Comparison of ENCODE assay signal across 17 cellular contexts in the genomic region with DNA sequence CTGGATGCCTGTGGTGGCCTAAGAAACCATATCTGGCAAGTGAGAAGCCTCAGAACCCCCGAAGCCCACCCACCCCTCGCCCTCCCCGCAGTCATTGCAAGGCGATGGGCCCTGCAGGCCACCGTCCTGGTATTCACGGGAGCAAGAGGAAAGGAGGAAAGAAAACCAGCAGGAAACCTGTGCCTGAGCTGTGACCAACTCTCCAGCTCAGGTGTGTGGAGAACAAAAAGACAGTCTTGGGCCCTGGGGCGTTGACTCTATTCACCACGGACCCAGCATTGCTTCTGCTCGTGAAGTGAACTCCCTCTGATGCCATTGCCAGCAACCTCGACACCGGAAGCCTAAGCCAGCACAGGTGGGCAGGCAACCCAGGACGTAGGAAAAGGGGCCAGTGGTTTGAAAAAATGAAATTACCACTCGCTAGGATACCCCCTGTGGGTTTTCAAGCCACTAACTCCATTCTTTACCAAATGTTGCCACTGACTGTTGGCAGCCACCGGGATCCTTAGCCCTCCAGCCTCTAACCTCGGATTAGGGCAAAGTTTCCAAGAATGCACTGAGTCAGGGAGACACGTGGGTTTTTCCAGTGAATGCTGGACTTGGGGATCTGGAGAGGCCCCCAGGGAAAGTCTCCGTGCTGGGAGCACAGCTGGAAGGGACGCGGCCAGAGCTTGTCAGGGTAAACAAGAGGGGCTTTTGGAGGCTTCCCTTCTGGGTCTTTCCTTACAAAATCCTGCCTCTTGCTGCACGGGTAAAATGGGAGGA. TPM values are rescaled to one million over a fixed set of nuclear protein-coding genes. Genes with fewer than 3 reads are reported as not detected.
DNase-seq lines count a peak whose midpoint lies in the region; ATAC-seq lines count a peak whose summit lies in the region.
"Had no signal": no experiment of that assay in that cellular context is flagged by ENCODE, and none has a peak within 500 bp of the region (broad histone marks: within the 10 kb centered on the region; RNA-seq: fewer than 3 reads in every experiment).

No MANE protein-coding gene starts in this region.

- H3K4ac ChIP-seq in mesenchymal stem cell (ENCODE audit: low read depth in 1 of 2, low read length in 2 of 2) = no peak overlapping the region

- no peak overlapping the region for H2AK5ac ChIP-seq in mesenchymal stem cell (ENCODE audit: low read length, severe bottlenecking)

- no peak overlapping the region for H2BK5ac ChIP-seq in mesenchymal stem cell (ENCODE audit: low read depth, low read length, poor library complexity, severe bottlenecking)

- H3K79me1 ChIP-seq in mesenchymal stem cell (replicated peaks; ENCODE audit: low read length, poor library complexity, severe bottlenecking) = no peaks in the 10 kb centered on the region

- H3K9ac ChIP-seq in mesenchymal stem cell (ENCODE audit: low read length) = no peak overlapping the region

- H3K27ac ChIP-seq in cingulate gyrus (ENCODE audit: low read depth, low read length) (peak overlapping the region; percentile 95), mesenchymal stem cell (ENCODE audit: low read length, poor library complexity, severe bottlenecking) (no peak overlapping the region), temporal lobe (ENCODE audit: low read depth, low read length) (peak overlapping the region; percentile 100)

- no peak overlapping the region for H3K18ac ChIP-seq in mesenchymal stem cell (ENCODE audit: low read depth in 1 of 2, low read length in 2 of 2)

- H4K8ac ChIP-seq in mesenchymal stem cell (ENCODE audit: low read length) = no peak overlapping the region

- DNase-seq in Jurkat, Clone E6-1 (ENCODE audit: low read depth, low spot score) = peak; percentile 64
- peak; percentile 43 for DNase-seq in mesenchymal stem cell
- DNase-seq in NCI-H1048 (lab: John Stamatoyannopoulos, UW) = no peak
- DNase-seq in activated T-cell treated with anti-CD3 and anti-CD28 coated beads for 4 hours = no peak
- DNase-seq: activated CD4-positive, alpha-beta memory T cell treated with anti-CD3 and anti-CD28 coated beads, Interleukin-2, amount 10 ng/mL, durations not matched to agents 7 days and 5 days; activated T-cell treated with anti-CD3 and anti-CD28 coated beads, Interleukin-2, amount 50 U/mL, for 4 hours; left cardiac atrium; NCI-H1105 treated with DMSO at 0.1 percent for 48 hours; NK-92 treated with Interleukin-12 subunit alpha and Interleukin-12 subunit beta, amount 100 ng/mL, for 24 hours; stimulated activated CD4-positive, alpha-beta T cell treated with anti-CD3 and anti-CD28 coated beads, Interleukin-4, amount 100 ng/mL, for 1 hour had no signal

- no peak overlapping the region for H2AFZ ChIP-seq in mesenchymal stem cell (ENCODE audit: low read depth, low read length)

- H3K36me3 ChIP-seq in mesenchymal stem cell (ENCODE audit: control insufficient read depth in 1 of 2, insufficient read depth in 2 of 2, low read depth in 1 of 2, low read length in 2 of 2) = no peaks in the 10 kb centered on the region

- H3K14ac ChIP-seq in mesenchymal stem cell (ENCODE audit: low read length in 2 of 2) = no peak overlapping the region

- peak overlapping the region; percentile 17 for H3K4me2 ChIP-seq in mesenchymal stem cell (ENCODE audit: low read length, poor library complexity, severe bottlenecking)

- H3K4me3 ChIP-seq in Jurkat, Clone E6-1 (ENCODE audit: low read length) = no peak overlapping the region; the same call in 1 of the 2 replicates
- peak overlapping the region in 1 of 2 experiments; percentile 11 for H3K4me3 ChIP-seq in mesenchymal stem cell (ENCODE audit: insufficient read depth in 1 of 2, low read depth in 1 of 2, low read length in 2 of 2)
- H3K4me3 ChIP-seq: GM12878, mucosa of descending colon had no signal

- ATAC-seq in GM18870 (IDR thresholded peaks at IDR 0.05; ENCODE audit: unreplicated experiment) = no peak
- ATAC-seq: activated naive CD4-positive, alpha-beta T cell treated with anti-CD3 and anti-CD28 coated beads, Interleukin-2, amount 50 U/mL, for 72 hours; activated T-cell treated with anti-CD3 and anti-CD28 coated beads, Interleukin-2, amount 50 U/mL, for 4 hours; GM12878; left cardiac atrium; mucosa of descending colon had no signal

- peaks cover 8% of the 10 kb centered on the region for H3K4me1 ChIP-seq in mesenchymal stem cell (ENCODE audit: control insufficient read depth, insufficient read depth, low read depth, low read length)

- no peak overlapping the region for H2BK12ac ChIP-seq in mesenchymal stem cell (ENCODE audit: low read length in 2 of 2)

- H3K27me3 ChIP-seq in mesenchymal stem cell (ENCODE audit: control insufficient read depth in 1 of 2, insufficient read depth in 1 of 2, low read length in 2 of 2) = peaks cover 0 to 24% of the 10 kb centered on the region in 2 experiments

- H2BK15ac ChIP-seq in mesenchymal stem cell (ENCODE audit: low read depth, poor library complexity, severe bottlenecking) = no peak overlapping the region

- WGBS in mesenchymal stem cell = 55% methylated on average over 20 of the region's 20 CpGs

- H4K91ac ChIP-seq in mesenchymal stem cell (ENCODE audit: low read length) = no peak overlapping the region

- no peak overlapping the region for H2BK120ac ChIP-seq in mesenchymal stem cell (ENCODE audit: low read depth, low read length)

- no peak overlapping the region for H3K23ac ChIP-seq in mesenchymal stem cell (ENCODE audit: low read length in 2 of 2)

- no peaks in the 10 kb centered on the region for H3K9me3 ChIP-seq in mesenchymal stem cell (ENCODE audit: control insufficient read depth, low read length)
- H3K9me3 ChIP-seq: mucosa of descending colon had no signal

RNA-seq across cellular contexts. Expression of gene FA2H, which starts 25.1 kb away (rescaled TPM):
- polyA plus RNA-seq in Jurkat, Clone E6-1 (2012; ENCODE audit: insufficient read depth, insufficient read length) = 0.50 TPM
- polyA plus RNA-seq in mesenchymal stem cell (2013, experiment 1 of 2) = not detected
- polyA plus RNA-seq in mesenchymal stem cell (2013, experiment 2 of 2) = not detected
- 0.49 TPM for total RNA-seq in temporal lobe
- total RNA-seq: activated naive CD4-positive, alpha-beta T cell treated with anti-CD3 and anti-CD28 coated beads, Interleukin-2, amount 50 U/mL, for 72 hours; omental fat pad had no signal

RNA-seq across cellular contexts. Expression of gene MLKL, which starts 48.8 kb away (rescaled TPM):
- 21.2 TPM for polyA plus RNA-seq in Jurkat, Clone E6-1 (2012; ENCODE audit: insufficient read depth, insufficient read length)
- 7.4 TPM for polyA plus RNA-seq in mesenchymal stem cell (2013, experiment 1 of 2)
- polyA plus RNA-seq in mesenchymal stem cell (2013, experiment 2 of 2) = 7.1 TPM
- 0.74 TPM for total RNA-seq in temporal lobe

Comparison
In these comparisons a context has a peak if more than half of its experiments do, and no peak if none do; other contexts are left out.
1. DNase-seq: peak in Jurkat, Clone E6-1 (single experiment) and mesenchymal stem cell (single experiment); none in NCI-H1048 (single experiment) and activated T-cell treated with anti-CD3 and anti-CD28 coated beads for 4 hours (single experiment).